Comparison of ENCODE assay signal across 18 cellular contexts in the genomic region with DNA sequence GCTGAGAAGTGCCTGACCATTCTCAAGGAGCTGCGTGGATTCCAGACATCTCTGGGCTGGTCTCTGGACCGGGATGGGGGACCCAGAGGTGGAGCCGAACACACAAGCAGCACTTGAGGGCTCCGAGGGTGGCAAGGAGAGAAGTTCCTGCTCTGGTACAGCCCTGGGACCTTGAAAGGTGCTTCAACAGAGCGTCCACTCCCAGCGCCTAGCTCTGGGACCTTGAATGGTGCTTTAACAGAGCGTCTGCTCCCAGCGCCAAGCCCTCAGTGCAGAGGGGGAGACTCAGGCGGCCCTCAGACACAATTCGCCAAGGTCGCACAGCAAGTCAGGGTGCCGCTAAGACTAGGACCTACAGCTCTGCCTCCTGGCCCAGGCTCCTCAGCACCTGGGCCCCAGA. TPM values are rescaled to one million over a fixed set of nuclear protein-coding genes. Genes with fewer than 3 reads are reported as not detected.
"Had no signal": no experiment of that assay in that cellular context is flagged by ENCODE, and none has a peak within 500 bp of the region (broad histone marks: within the 10 kb centered on the region; RNA-seq: fewer than 3 reads in every experiment).

No MANE protein-coding gene starts in this region.

- DNase-seq: activated CD4-positive, alpha-beta T cell treated with anti-CD3 and anti-CD28 coated beads, Interleukin-2, amount 50 U/mL, for 4 hours; activated CD4-positive, CD25-positive, alpha-beta regulatory T cell; activated CD8-positive, alpha-beta memory T cell treated with anti-CD3 and anti-CD28 coated beads, Interleukin-2, amount 10 ng/mL, durations not matched to agents 7 days and 5 days; activated gamma-delta T cell treated with Interleukin-2 at 50 U/mL for 16 hours; activated T-cell treated with anti-CD3 and anti-CD28 coated beads, Interleukin-2, amount 50 U/mL, for 24 hours; dermis blood vessel endothelial cell; hippocampal formation; mesendoderm; substantia nigra; upper lobe of left lung had no signal

- H3K4me3 ChIP-seq: skin epidermis, upper lobe of left lung had no signal

- H3K36me3 Mint-ChIP-seq: activated CD8-positive, alpha-beta memory T cell treated with anti-CD3 and anti-CD28 coated beads, Interleukin-2, amount 10 ng/mL, durations not matched to agents 7 days and 5 days had no signal

- H3K9me3 ChIP-seq: neutrophil, upper lobe of left lung had no signal

- H3K27ac ChIP-seq: neutrophil, skin epidermis, upper lobe of left lung had no signal

- H3K36me3 ChIP-seq: neutrophil, upper lobe of left lung had no signal

- H3K9me3 Mint-ChIP-seq: activated T-cell treated with anti-CD3 and anti-CD28 coated beads, Interleukin-2, amount 50 U/mL, for 24 hours; central memory CD8-positive, alpha-beta T cell had no signal

- H3K27ac Mint-ChIP-seq: activated CD8-positive, alpha-beta memory T cell treated with anti-CD3 and anti-CD28 coated beads, Interleukin-2, amount 10 ng/mL, durations not matched to agents 7 days and 5 days; activated T-cell treated with anti-CD3 and anti-CD28 coated beads, Interleukin-2, amount 50 U/mL, for 24 hours had no signal

- H3K4me3 Mint-ChIP-seq: activated CD8-positive, alpha-beta memory T cell treated with anti-CD3 and anti-CD28 coated beads, Interleukin-2, amount 10 ng/mL, durations not matched to agents 7 days and 5 days; activated T-cell treated with anti-CD3 and anti-CD28 coated beads, Interleukin-2, amount 50 U/mL, for 24 hours had no signal

RNA-seq across cellular contexts. Expression of gene NPAS4, which starts 10.6 kb away (rescaled TPM):
- total RNA-seq: dermis blood vessel endothelial cell, epithelial cell of proximal tubule, glomerular endothelial cell, kidney epithelial cell, liver, SK-MEL-5, upper lobe of left lung had no signal
